In genomic region chr1:165831146-165831545, GRCh38 we compare ENCODE assay signal across 1 cellular context.
TF ChIP-seq lines count a peak whose summit lies in the region.

No MANE protein-coding gene starts in this region.

TF ChIP-seq in H1, 55 proteins besides CTCF, POLR2A, EP300 and RAD21:
- TF ChIP-seq SAP30 (IDR thresholded peaks at IDR 0.05; ENCODE audit: insufficient read depth, insufficient replicate concordance, low read length) (no peak), EZH2 (IDR thresholded peaks at IDR 0.05; ENCODE audit: low read depth, low read length, severe bottlenecking) (no peak), NANOG (IDR thresholded peaks at IDR 0.05; ENCODE audit: insufficient read depth, low read depth, low read length, poor library complexity, severe bottlenecking) (no peak), KDM1A (IDR thresholded peaks at IDR 0.05; ENCODE audit: borderline replicate concordance, low read length) (0 out of 2 replicates have a peak, but pooled peaks have one; percentile 26), CHD7 (IDR thresholded peaks at IDR 0.05; ENCODE audit: insufficient replicate concordance, low read length) (no peak)
